ENCODE assay signal across 23 cellular contexts in genomic region chr1:166153641-166154350, GRCh38. TPM values are rescaled to one million over a fixed set of nuclear protein-coding genes. Genes with fewer than 3 reads are reported as not detected.
A peak's percentile ranks its signal among the peaks of the same experiment; 100 is the strongest.
DNase-seq lines count a peak whose midpoint lies in the region; TF ChIP-seq lines count a peak whose summit lies in the region.
"Had no signal": no experiment of that assay in that cellular context is flagged by ENCODE, and none has a peak within 500 bp of the region (broad histone marks: within the 10 kb centered on the region; RNA-seq: fewer than 3 reads in every experiment).

No MANE protein-coding gene starts in this region.

- H3K27me3 ChIP-seq in WERI-Rb-1 (ENCODE audit: insufficient read depth, low read depth, severe bottlenecking) = no peaks in the 10 kb centered on the region
- H3K27me3 ChIP-seq: SJSA1 had no signal

- no peak for TF ChIP-seq CTCF in WERI-Rb-1 (IDR thresholded peaks at IDR 0.05; ENCODE audit: low read depth, low read length)
- no peak for TF ChIP-seq CTCF in lower leg skin (IDR thresholded peaks at IDR 0.05)

- intact Hi-C loops in lower leg skin (cut with DNase I; ENCODE audit: low total_unique reads) = no loop called here

- peak overlapping the region; percentile 12 for H3K4me3 ChIP-seq in WERI-Rb-1 (ENCODE audit: low read depth, low read length)
- H3K4me3 ChIP-seq in lower leg skin (ENCODE audit: low read depth, poor library complexity, severe bottlenecking) = no peak overlapping the region
- H3K4me3 ChIP-seq: GM23248, K562, PC-9, SJSA1 had no signal

- DNase-seq in DMS 273 treated with DMSO at 0.1 percent for 48 hours (lab: John Stamatoyannopoulos, UW) (peak; percentile 83), NCI-H2171 treated with DMSO at 0.1 percent for 48 hours (lab: John Stamatoyannopoulos, UW) (peak; percentile 99), WERI-Rb-1 (peak; percentile 81), retina (peak; percentile 31), lower leg skin (ENCODE audit: low spot score in 2 of 2) (no peak)
- no peak for DNase-seq in stimulated activated CD4-positive, alpha-beta T cell treated with anti-CD3 and anti-CD28 coated beads, Interleukin-12 subunit alpha, Interleukin-12 subunit beta, amount 100 ng/mL, for 4 hours
- DNase-seq in stimulated activated CD4-positive, alpha-beta T cell treated with anti-CD3 and anti-CD28 coated beads, Interleukin-4, amount 100 ng/mL, for 4 hours = no peak
- no peak for DNase-seq in activated CD8-positive, alpha-beta memory T cell treated with anti-CD3 and anti-CD28 coated beads, Interleukin-2, amount 50 U/mL, for 48 hours
- DNase-seq: Caco-2; CD8-positive, alpha-beta T cell; GM23248; H7; MV-4-11; NCI-H1105; NCI-H1436 treated with DMSO at 0.1 percent for 48 hours; NCI-H2029; NCI-H2227 treated with DMSO at 0.1 percent for 48 hours; NCI-H748 treated with DMSO at 0.1 percent for 48 hours; NK-92 treated with Interleukin-12 subunit alpha and Interleukin-12 subunit beta, amount 100 ng/mL, for 24 hours; PC-9 had no signal

- WGBS in lower leg skin, 2 donors = 79 to 80% methylated on average over 5 of the region's 5 CpGs

- H3K27ac ChIP-seq in WERI-Rb-1 = peak overlapping the region; percentile 93
- H3K27ac ChIP-seq: C4-2B, GM23248, PC-9, SJSA1 had no signal

- H3K36me3 ChIP-seq in WERI-Rb-1 = no peaks in the 10 kb centered on the region
- H3K36me3 ChIP-seq: SJSA1 had no signal

- H3K9me3 ChIP-seq in WERI-Rb-1 (ENCODE audit: severe bottlenecking) = peaks cover 2% of the 10 kb centered on the region
- H3K9me3 ChIP-seq: Caco-2, SJSA1 had no signal

- TF ChIP-seq POLR2A in lower leg skin (IDR thresholded peaks at IDR 0.05) = no peak

RNA-seq across cellular contexts. Expression of gene FAM78B, which starts 13.0 kb away (rescaled TPM):
- total RNA-seq in lower leg skin = 1 to 10 TPM in 1 of 4 donors, under 1 TPM in 3; 0.64 to 1.2 (median 0.81) TPM
- total RNA-seq: Caco-2; CD8-positive, alpha-beta T cell; PC-9 had no signal

Comparison
In these comparisons a context has a peak if more than half of its experiments do, and no peak if none do; other contexts are left out.
1. DNase-seq: peak in DMS 273 treated with DMSO at 0.1 percent for 48 hours (single experiment), NCI-H2171 treated with DMSO at 0.1 percent for 48 hours (single experiment), WERI-Rb-1 (single experiment) and retina (single experiment); none in stimulated activated CD4-positive, alpha-beta T cell treated with anti-CD3 and anti-CD28 coated beads, Interleukin-12 subunit alpha, Interleukin-12 subunit beta, amount 100 ng/mL, for 4 hours (single experiment), lower leg skin (0 of 2), stimulated activated CD4-positive, alpha-beta T cell treated with anti-CD3 and anti-CD28 coated beads, Interleukin-4, amount 100 ng/mL, for 4 hours (0 of 2) and activated CD8-positive, alpha-beta memory T cell treated with anti-CD3 and anti-CD28 coated beads, Interleukin-2, amount 50 U/mL, for 48 hours (single experiment).